In genomic region chr11:66051371-66051765, GRCh38 we compare ENCODE assay signal across 8 cellular contexts.
DNase-seq lines count a peak whose midpoint lies in the region; ATAC-seq and TF ChIP-seq lines count a peak whose summit lies in the region.

No MANE protein-coding gene starts in this region.

- H3K27me3 ChIP-seq in ACC112 (ENCODE audit: insufficient read depth, low read length) (no peaks in the 10 kb centered on the region), HL-60 (ENCODE audit: insufficient read depth, poor library complexity, severe bottlenecking) (no peaks in the 10 kb centered on the region), muscle layer of duodenum (ENCODE audit: low read depth, low read length) (peaks cover 3% of the 10 kb centered on the region)

- H3K79me2 ChIP-seq in ACC112 (ENCODE audit: control insufficient read depth, insufficient read depth, low read length, unreplicated experiment) = peaks cover 37% of the 10 kb centered on the region

- no peak for ATAC-seq in GM18909 (IDR thresholded peaks at IDR 0.05; ENCODE audit: poor library complexity, unreplicated experiment)

- peak overlapping the region; percentile 93 for H2AFZ ChIP-seq in ACC112 (ENCODE audit: low read length, unreplicated experiment)

- no peaks in the 10 kb centered on the region for H3K9me3 ChIP-seq in muscle layer of duodenum (ENCODE audit: control insufficient read depth in 1 of 2, low read length in 2 of 2)

- H3K4me3 ChIP-seq in ACC112 (ENCODE audit: low read depth, low read length) (peak overlapping the region; percentile 93), HL-60 (replicated peaks; ENCODE audit: insufficient read depth, low read length) (peak overlapping the region; percentile 67), cardiac fibroblast (replicated peaks in 1 of 2; ENCODE audit: low read depth in 2 of 2, low read length in 2 of 2) (peak overlapping the region; percentile 56 to 95), muscle layer of duodenum (ENCODE audit: low read depth in 1 of 2, low read length in 2 of 2) (peak overlapping the region; percentile 80 to 100)

- DNase-seq in HL-60 (ENCODE audit: low read depth in 1 of 2, low spot score in 1 of 2) (no peak), cardiac fibroblast (ENCODE audit: low read depth in 2 of 2) (no peak), NCI-H1417 (lab: John Stamatoyannopoulos, UW) (no peak)
- no peak for DNase-seq in stimulated activated naive CD4-positive, alpha-beta T cell (lab: John Stamatoyannopoulos, UW)
- DNase-seq in activated effector memory CD4-positive, alpha-beta T cell treated with anti-CD3 and anti-CD28 coated beads, Interleukin-2, amount 50 U/mL, for 16 hours = no peak

- TF ChIP-seq CTCF in HL-60 (IDR thresholded peaks at IDR 0.05; ENCODE audit: insufficient read depth, low read length) (no peak), cardiac fibroblast (IDR thresholded peaks at IDR 0.05; ENCODE audit: low read depth, low read length) (no peak)

- H3K36me3 ChIP-seq in ACC112 (ENCODE audit: insufficient read depth, low read length) (peaks cover 10% of the 10 kb centered on the region), muscle layer of duodenum (ENCODE audit: control insufficient read depth in 1 of 2, insufficient read depth in 2 of 2, low read length in 2 of 2) (peaks cover 17 to 18% of the 10 kb centered on the region in 2 donors)

- H3K27ac ChIP-seq in ACC112 (ENCODE audit: low read depth, low read length) (peak overlapping the region; percentile 76), HL-60 (replicated peaks) (peak overlapping the region; percentile 74), muscle layer of duodenum (ENCODE audit: low read length) (peak overlapping the region; percentile 86)

- H3K4me1 ChIP-seq in ACC112 (ENCODE audit: control insufficient read depth, insufficient read depth, low read length, unreplicated experiment) (peaks cover 21% of the 10 kb centered on the region), muscle layer of duodenum (ENCODE audit: control insufficient read depth in 1 of 2, insufficient read depth in 2 of 2, low read length in 2 of 2) (peaks cover 13 to 22% of the 10 kb centered on the region in 2 donors)
